2 cellular contexts compared by ENCODE assay signal in the genomic region with DNA sequence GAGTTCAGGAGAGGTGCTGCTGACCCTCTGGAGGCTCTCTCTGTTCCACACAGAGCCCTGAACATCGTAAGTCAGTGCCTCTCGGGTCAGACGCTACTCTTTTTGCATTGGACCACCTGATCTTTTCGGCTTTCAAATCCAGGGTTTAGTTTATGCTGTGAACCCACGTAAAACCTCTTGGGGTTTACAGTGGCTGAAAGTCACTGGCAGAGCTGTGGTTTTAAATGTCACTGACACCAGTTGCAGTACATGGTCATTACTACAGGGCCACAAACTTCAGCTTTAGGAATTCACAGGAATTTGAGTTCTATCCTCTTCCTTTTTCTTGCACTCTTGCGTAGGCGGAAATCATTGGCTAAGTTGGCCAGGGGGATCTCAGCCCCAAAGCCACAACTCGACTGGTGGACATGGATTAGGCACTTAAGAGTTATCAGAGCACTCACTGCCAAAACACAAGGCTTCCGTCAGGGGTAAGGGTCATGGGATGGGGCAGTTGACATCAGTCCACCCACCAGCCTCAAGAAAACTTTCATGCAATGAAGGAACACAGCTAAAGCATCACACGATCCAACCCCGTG.
A peak's percentile ranks its signal among the peaks of the same experiment; 100 is the strongest.
TF ChIP-seq lines count a peak whose summit lies in the region.

No MANE protein-coding gene starts in this region.

TF ChIP-seq in GM23338, 12 proteins besides CTCF, POLR2A, EP300 and RAD21 (continued from another document and continues in another):
- TF ChIP-seq, protein P1, sequence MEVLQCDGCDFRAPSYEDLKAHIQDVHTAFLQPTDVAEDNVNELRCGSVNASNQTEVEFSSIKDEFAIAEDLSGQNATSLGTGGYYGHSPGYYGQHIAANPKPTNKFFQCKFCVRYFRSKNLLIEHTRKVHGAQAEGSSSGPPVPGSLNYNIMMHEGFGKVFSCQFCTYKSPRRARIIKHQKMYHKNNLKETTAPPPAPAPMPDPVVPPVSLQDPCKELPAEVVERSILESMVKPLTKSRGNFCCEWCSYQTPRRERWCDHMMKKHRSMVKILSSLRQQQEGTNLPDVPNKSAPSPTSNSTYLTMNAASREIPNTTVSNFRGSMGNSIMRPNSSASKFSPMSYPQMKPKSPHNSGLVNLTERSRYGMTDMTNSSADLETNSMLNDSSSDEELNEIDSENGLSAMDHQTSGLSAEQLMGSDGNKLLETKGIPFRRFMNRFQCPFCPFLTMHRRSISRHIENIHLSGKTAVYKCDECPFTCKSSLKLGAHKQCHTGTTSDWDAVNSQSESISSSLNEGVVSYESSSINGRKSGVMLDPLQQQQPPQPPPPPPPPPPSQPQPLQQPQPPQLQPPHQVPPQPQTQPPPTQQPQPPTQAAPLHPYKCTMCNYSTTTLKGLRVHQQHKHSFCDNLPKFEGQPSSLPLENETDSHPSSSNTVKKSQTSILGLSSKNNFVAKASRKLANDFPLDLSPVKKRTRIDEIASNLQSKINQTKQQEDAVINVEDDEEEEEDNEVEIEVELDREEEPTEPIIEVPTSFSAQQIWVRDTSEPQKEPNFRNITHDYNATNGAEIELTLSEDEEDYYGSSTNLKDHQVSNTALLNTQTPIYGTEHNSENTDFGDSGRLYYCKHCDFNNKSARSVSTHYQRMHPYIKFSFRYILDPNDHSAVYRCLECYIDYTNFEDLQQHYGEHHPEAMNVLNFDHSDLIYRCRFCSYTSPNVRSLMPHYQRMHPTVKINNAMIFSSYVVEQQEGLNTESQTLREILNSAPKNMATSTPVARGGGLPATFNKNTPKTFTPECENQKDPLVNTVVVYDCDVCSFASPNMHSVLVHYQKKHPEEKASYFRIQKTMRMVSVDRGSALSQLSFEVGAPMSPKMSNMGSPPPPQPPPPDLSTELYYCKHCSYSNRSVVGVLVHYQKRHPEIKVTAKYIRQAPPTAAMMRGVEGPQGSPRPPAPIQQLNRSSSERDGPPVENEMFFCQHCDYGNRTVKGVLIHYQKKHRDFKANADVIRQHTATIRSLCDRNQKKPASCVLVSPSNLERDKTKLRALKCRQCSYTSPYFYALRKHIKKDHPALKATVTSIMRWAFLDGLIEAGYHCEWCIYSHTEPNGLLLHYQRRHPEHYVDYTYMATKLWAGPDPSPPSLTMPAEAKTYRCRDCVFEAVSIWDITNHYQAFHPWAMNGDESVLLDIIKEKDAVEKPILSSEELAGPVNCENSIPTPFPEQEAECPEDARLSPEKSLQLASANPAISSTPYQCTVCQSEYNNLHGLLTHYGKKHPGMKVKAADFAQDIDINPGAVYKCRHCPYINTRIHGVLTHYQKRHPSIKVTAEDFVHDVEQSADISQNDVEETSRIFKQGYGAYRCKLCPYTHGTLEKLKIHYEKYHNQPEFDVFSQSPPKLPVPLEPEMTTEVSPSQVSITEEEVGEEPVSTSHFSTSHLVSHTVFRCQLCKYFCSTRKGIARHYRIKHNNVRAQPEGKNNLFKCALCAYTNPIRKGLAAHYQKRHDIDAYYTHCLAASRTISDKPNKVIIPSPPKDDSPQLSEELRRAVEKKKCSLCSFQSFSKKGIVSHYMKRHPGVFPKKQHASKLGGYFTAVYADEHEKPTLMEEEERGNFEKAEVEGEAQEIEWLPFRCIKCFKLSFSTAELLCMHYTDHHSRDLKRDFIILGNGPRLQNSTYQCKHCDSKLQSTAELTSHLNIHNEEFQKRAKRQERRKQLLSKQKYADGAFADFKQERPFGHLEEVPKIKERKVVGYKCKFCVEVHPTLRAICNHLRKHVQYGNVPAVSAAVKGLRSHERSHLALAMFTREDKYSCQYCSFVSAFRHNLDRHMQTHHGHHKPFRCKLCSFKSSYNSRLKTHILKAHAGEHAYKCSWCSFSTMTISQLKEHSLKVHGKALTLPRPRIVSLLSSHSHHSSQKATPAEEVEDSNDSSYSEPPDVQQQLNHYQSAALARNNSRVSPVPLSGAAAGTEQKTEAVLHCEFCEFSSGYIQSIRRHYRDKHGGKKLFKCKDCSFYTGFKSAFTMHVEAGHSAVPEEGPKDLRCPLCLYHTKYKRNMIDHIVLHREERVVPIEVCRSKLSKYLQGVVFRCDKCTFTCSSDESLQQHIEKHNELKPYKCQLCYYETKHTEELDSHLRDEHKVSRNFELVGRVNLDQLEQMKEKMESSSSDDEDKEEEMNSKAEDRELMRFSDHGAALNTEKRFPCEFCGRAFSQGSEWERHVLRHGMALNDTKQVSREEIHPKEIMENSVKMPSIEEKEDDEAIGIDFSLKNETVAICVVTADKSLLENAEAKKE (CRISPR knock-in tag; IDR thresholded peaks at IDR 0.05), result no peak
- TF ChIP-seq ZNF114 (CRISPR knock-in tag; IDR thresholded peaks at IDR 0.05) (no peak), POLR2AphosphoS5 (IDR thresholded peaks at IDR 0.05; ENCODE audit: low read depth) (no peak), JUNB (IDR thresholded peaks at IDR 0.05; ENCODE audit: unreplicated experiment) (no peak), EZH2phosphoT487 (IDR thresholded peaks at IDR 0.05; ENCODE audit: unreplicated experiment) (no peak), ZNF331 (CRISPR knock-in tag; IDR thresholded peaks at IDR 0.05; ENCODE audit: low read depth) (no peak), CREB1 (CRISPR knock-in tag; IDR thresholded peaks at IDR 0.05; ENCODE audit: low read depth) (no peak), STAT1 (IDR thresholded peaks at IDR 0.05; ENCODE audit: unreplicated experiment) (no peak), EZH2 (IDR thresholded peaks at IDR 0.05; ENCODE audit: low read depth, unreplicated experiment) (no peak)
- TF ChIP-seq, protein P2, sequence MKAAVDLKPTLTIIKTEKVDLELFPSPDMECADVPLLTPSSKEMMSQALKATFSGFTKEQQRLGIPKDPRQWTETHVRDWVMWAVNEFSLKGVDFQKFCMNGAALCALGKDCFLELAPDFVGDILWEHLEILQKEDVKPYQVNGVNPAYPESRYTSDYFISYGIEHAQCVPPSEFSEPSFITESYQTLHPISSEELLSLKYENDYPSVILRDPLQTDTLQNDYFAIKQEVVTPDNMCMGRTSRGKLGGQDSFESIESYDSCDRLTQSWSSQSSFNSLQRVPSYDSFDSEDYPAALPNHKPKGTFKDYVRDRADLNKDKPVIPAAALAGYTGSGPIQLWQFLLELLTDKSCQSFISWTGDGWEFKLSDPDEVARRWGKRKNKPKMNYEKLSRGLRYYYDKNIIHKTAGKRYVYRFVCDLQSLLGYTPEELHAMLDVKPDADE (IDR thresholded peaks at IDR 0.05), result no peak

TF ChIP-seq in K562, 482 proteins besides CTCF, POLR2A, EP300 and RAD21 (continued from another document):
- no peak for TF ChIP-seq GABPB2 (CRISPR knock-in tag; conservative IDR thresholded peaks at IDR 0.05)
- TF ChIP-seq, protein P3, sequence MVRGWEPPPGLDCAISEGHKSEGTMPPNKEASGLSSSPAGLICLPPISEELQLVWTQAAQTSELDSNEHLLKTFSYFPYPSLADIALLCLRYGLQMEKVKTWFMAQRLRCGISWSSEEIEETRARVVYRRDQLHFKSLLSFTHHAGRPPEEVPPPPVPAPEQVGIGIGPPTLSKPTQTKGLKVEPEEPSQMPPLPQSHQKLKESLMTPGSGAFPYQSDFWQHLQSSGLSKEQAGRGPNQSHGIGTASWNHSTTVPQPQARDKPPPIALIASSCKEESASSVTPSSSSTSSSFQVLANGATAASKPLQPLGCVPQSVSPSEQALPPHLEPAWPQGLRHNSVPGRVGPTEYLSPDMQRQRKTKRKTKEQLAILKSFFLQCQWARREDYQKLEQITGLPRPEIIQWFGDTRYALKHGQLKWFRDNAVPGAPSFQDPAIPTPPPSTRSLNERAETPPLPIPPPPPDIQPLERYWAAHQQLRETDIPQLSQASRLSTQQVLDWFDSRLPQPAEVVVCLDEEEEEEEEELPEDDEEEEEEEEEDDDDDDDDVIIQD (CRISPR knock-in tag; IDR thresholded peaks at IDR 0.05), result no peak
- no peak for TF ChIP-seq HIVEP1 (CRISPR knock-in tag; IDR thresholded peaks at IDR 0.05)
- TF ChIP-seq RAD51 (IDR thresholded peaks at IDR 0.05; ENCODE audit: borderline replicate concordance, low read depth), result no peak
- TF ChIP-seq CREBBP (IDR thresholded peaks at IDR 0.05; ENCODE audit: low read depth, low read length), result no peak
- TF ChIP-seq CBFA2T3 (IDR thresholded peaks at IDR 0.05), result peak; percentile 25; the same call in 1 of the 2 replicates
- TF ChIP-seq, protein P4, sequence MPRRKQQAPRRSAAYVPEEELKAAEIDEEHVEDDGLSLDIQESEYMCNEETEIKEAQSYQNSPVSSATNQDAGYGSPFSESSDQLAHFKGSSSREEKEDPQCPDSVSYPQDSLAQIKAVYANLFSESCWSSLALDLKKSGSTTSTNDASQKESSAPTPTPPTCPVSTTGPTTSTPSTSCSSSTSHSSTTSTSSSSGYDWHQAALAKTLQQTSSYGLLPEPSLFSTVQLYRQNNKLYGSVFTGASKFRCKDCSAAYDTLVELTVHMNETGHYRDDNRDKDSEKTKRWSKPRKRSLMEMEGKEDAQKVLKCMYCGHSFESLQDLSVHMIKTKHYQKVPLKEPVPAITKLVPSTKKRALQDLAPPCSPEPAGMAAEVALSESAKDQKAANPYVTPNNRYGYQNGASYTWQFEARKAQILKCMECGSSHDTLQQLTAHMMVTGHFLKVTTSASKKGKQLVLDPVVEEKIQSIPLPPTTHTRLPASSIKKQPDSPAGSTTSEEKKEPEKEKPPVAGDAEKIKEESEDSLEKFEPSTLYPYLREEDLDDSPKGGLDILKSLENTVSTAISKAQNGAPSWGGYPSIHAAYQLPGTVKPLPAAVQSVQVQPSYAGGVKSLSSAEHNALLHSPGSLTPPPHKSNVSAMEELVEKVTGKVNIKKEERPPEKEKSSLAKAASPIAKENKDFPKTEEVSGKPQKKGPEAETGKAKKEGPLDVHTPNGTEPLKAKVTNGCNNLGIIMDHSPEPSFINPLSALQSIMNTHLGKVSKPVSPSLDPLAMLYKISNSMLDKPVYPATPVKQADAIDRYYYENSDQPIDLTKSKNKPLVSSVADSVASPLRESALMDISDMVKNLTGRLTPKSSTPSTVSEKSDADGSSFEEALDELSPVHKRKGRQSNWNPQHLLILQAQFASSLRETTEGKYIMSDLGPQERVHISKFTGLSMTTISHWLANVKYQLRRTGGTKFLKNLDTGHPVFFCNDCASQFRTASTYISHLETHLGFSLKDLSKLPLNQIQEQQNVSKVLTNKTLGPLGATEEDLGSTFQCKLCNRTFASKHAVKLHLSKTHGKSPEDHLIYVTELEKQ (CRISPR knock-in tag; IDR thresholded peaks at IDR 0.05), result no peak
